ENCODE assay signal across 9 cellular contexts in genomic region chr10:43965033-43965917, GRCh38.
DNase-seq lines count a peak whose midpoint lies in the region; ATAC-seq and TF ChIP-seq lines count a peak whose summit lies in the region.
"Had no signal": no experiment of that assay in that cellular context is flagged by ENCODE, and none has a peak within 500 bp of the region (broad histone marks: within the 10 kb centered on the region; RNA-seq: fewer than 3 reads in every experiment).

No MANE protein-coding gene starts in this region.

- H3K4me1 ChIP-seq in muscle layer of colon (ENCODE audit: insufficient read depth, low read length) = peaks cover 19% of the 10 kb centered on the region

- TF ChIP-seq CTCF in BJ (IDR thresholded peaks at IDR 0.05; ENCODE audit: insufficient read depth, low read depth, low read length) (no peak), cardiac fibroblast (IDR thresholded peaks at IDR 0.05; ENCODE audit: low read depth, low read length) (no peak)

- H3K9ac ChIP-seq in muscle layer of colon (ENCODE audit: low read length) = no peak overlapping the region

- DNase-seq in BJ (ENCODE audit: low read depth) (peak; percentile 22), cardiac fibroblast (ENCODE audit: low read depth in 2 of 2) (peak; percentile 43 to 63), NCI-H2171 (lab: John Stamatoyannopoulos, UW) (no peak), NCI-H1092 (lab: John Stamatoyannopoulos, UW) (no peak), NCI-H1417 treated with DMSO at 0.1 percent for 48 hours (lab: John Stamatoyannopoulos, UW) (no peak)
- DNase-seq: RPMI8226 had no signal

- POLR2A ChIA-PET in BJ (lab: Charles Lee) = no interaction called here

- no peaks in the 10 kb centered on the region for H3K36me3 ChIP-seq in BJ (ENCODE audit: control insufficient read depth, insufficient read depth, low read length)
- H3K36me3 ChIP-seq in muscle layer of colon (ENCODE audit: insufficient read depth, low read length) = no peaks in the 10 kb centered on the region

- peak overlapping the region; percentile 10 for H3K27ac ChIP-seq in muscle layer of colon (ENCODE audit: low read depth, low read length)

- ATAC-seq in HG02610 (IDR thresholded peaks at IDR 0.05; ENCODE audit: unreplicated experiment) (peak; percentile 53), HG02840 (IDR thresholded peaks at IDR 0.05; ENCODE audit: low FRiP score, unreplicated experiment) (no peak)

- H3K4me3 ChIP-seq in BJ (ENCODE audit: low read depth, low read length) (no peak overlapping the region), cardiac fibroblast (replicated peaks in 1 of 2; ENCODE audit: low read depth in 2 of 2, low read length in 2 of 2) (no peak overlapping the region), muscle layer of colon (ENCODE audit: low read depth in 1 of 2, low read length in 2 of 2) (no peak overlapping the region)

- H3K27me3 ChIP-seq in BJ (ENCODE audit: control insufficient read depth, insufficient read depth, low read length) (no peaks in the 10 kb centered on the region), muscle layer of colon (ENCODE audit: control insufficient read depth in 1 of 2, insufficient read depth in 2 of 2, low read length in 2 of 2) (no peaks in the 10 kb centered on the region)

- H3K9me3 ChIP-seq in muscle layer of colon (ENCODE audit: low read length) = no peaks in the 10 kb centered on the region

- CTCF ChIA-PET in BJ (lab: Yijun Ruan, JAX) = no interaction called here

Comparison
In these comparisons a context has a peak if more than half of its experiments do, and no peak if none do; other contexts are left out.
1. DNase-seq: peak in BJ (single experiment) and cardiac fibroblast (2 of 2); none in NCI-H2171 (single experiment), NCI-H1092 (single experiment) and NCI-H1417 treated with DMSO at 0.1 percent for 48 hours (single experiment).